In the genomic region with DNA sequence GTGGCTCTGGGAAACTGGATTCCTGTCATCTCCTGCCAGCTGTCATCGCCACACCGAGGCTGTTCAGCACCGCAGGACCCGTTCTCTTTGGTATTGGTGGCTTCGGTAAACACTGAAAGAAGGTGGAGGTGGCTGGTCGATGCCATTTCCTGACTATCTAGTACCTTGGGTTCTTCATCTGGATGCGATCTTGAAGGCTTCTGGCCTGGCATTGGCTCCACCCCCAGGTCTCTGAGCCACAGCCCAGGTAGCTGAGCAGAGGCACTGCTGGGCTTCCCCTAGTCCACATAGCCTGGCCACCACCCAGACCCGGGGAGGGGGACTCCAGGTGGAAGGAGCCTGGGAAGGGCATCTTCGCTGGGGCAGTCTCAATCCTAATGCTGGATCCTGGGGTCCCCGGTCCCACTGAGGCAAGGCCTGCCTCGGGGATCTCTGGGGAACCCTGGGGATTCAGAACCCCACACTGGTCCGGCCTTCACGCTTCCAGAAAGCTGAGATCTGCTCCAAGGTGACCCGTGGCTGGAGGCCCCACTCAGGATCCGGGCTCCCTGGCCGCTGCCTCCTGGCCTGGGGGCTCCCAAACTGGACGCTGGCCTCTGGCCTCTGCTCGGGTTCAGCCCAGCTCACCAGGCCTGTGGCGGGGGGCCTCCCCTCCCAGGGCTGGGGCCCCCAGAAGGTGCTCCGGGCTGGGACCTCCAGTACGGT, we compare ENCODE assay signal across 14 cellular contexts. TPM values are rescaled to one million over a fixed set of nuclear protein-coding genes. Genes with fewer than 3 reads are reported as not detected.
DNase-seq lines count a peak whose midpoint lies in the region; ATAC-seq, FAIRE-seq and TF ChIP-seq lines count a peak whose summit lies in the region.
"Had no signal": no experiment of that assay in that cellular context is flagged by ENCODE, and none has a peak within 500 bp of the region (broad histone marks: within the 10 kb centered on the region; RNA-seq: fewer than 3 reads in every experiment).

No MANE protein-coding gene starts in this region.

- no peak overlapping the region for H3K18ac ChIP-seq in mesenchymal stem cell (ENCODE audit: low read depth in 1 of 2, low read length in 2 of 2)

- H3K27ac Mint-ChIP-seq in activated T-helper 2 cell treated with anti-CD3 and anti-CD28 coated beads, Interferon-gamma antibody, Interleukin-2, Interleukin-4, amounts not matched to agents 10 μg/mL and 5 μg/mL and 100 μg/mL, durations not matched to agents 14 hours and 24 hours and 36 hours, result peak overlapping the region; percentile 21

- peak in 3 of 5 experiments; percentile 32 to 58 (median 52) for DNase-seq in T-helper 2 cell
- no peak for DNase-seq in activated T-helper 2 cell treated with anti-CD3 and anti-CD28 coated beads, Interferon-gamma antibody, Interleukin-2, Interleukin-4, amounts not matched to agents 10 μg/mL and 5 μg/mL and 100 μg/mL, durations not matched to agents 14 hours and 24 hours and 36 hours (ENCODE audit: low spot score)
- DNase-seq in upper lobe of left lung, result peak in 1 of 2 donors; percentile 56
- DNase-seq in mesenchymal stem cell, result no peak
- DNase-seq in GM19239 (ENCODE audit: insufficient read length, low spot score), result no peak
- DNase-seq in GM10266 (ENCODE audit: extremely low spot score), result no peak
- DNase-seq: EL, mammary epithelial cell, retina had no signal

- peak overlapping the region; percentile 45 for H3K4me3 Mint-ChIP-seq in activated T-helper 2 cell treated with anti-CD3 and anti-CD28 coated beads, Interferon-gamma antibody, Interleukin-2, Interleukin-4, amounts not matched to agents 10 μg/mL and 5 μg/mL and 100 μg/mL, durations not matched to agents 14 hours and 24 hours and 36 hours (ENCODE audit: low read depth)

- H4K8ac ChIP-seq in mesenchymal stem cell (ENCODE audit: low read length), result no peak overlapping the region

- H3K79me1 ChIP-seq in mesenchymal stem cell (replicated peaks; ENCODE audit: low read length, poor library complexity, severe bottlenecking), result no peaks in the 10 kb centered on the region

- no peaks in the 10 kb centered on the region for H3K9me3 Mint-ChIP-seq in activated T-helper 2 cell treated with anti-CD3 and anti-CD28 coated beads, Interferon-gamma antibody, Interleukin-2, Interleukin-4, amounts not matched to agents 10 μg/mL and 5 μg/mL and 100 μg/mL, durations not matched to agents 14 hours and 24 hours and 36 hours

- no peak for TF ChIP-seq EP300 in upper lobe of left lung (IDR thresholded peaks at IDR 0.05)

- no peak overlapping the region for H3K14ac ChIP-seq in mesenchymal stem cell (ENCODE audit: low read length in 2 of 2)

- no peaks in the 10 kb centered on the region for H3K27me3 ChIP-seq in mononuclear cell (ENCODE audit: insufficient read depth, low read length)
- no peaks in the 10 kb centered on the region for H3K27me3 ChIP-seq in upper lobe of left lung
- H3K27me3 ChIP-seq in mesenchymal stem cell (ENCODE audit: control insufficient read depth in 1 of 2, insufficient read depth in 1 of 2, low read length in 2 of 2), result peaks cover 4 to 64% of the 10 kb centered on the region in 2 experiments

- H3K4me1 ChIP-seq in mononuclear cell (ENCODE audit: insufficient read depth, low read length) (peaks cover 90% of the 10 kb centered on the region), upper lobe of left lung (no peaks in the 10 kb centered on the region), mesenchymal stem cell (ENCODE audit: control insufficient read depth, insufficient read depth, low read depth, low read length) (no peaks in the 10 kb centered on the region)

- no peak for FAIRE-seq in GM19239 (lab: Jason Lieb, UNC)

- H3K36me3 ChIP-seq in upper lobe of left lung (no peaks in the 10 kb centered on the region), mesenchymal stem cell (ENCODE audit: control insufficient read depth in 1 of 2, insufficient read depth in 2 of 2, low read depth in 1 of 2, low read length in 2 of 2) (no peaks in the 10 kb centered on the region)

- peaks cover 54% of the 10 kb centered on the region for H3K36me3 Mint-ChIP-seq in activated T-helper 2 cell treated with anti-CD3 and anti-CD28 coated beads, Interferon-gamma antibody, Interleukin-2, Interleukin-4, amounts not matched to agents 10 μg/mL and 5 μg/mL and 100 μg/mL, durations not matched to agents 14 hours and 24 hours and 36 hours (ENCODE audit: low read depth)

- intact Hi-C loops in activated T-helper 2 cell treated with anti-CD3 and anti-CD28 coated beads, Interferon-gamma antibody, Interleukin-2, Interleukin-4, amounts not matched to agents 10 μg/mL and 5 μg/mL and 100 μg/mL, durations not matched to agents 14 hours and 24 hours and 36 hours (cut with micrococcal nuclease), result loop anchor here (2.0 kb wide), 1 partner anchor 47 kb away; a partner anchor contains a TSS

- TF ChIP-seq CTCF in upper lobe of left lung (IDR thresholded peaks at IDR 0.05) (no peak), GM10266 (IDR thresholded peaks at IDR 0.05; ENCODE audit: control insufficient read depth, insufficient read depth, low read depth, missing control alignments) (no peak)

- H3K4ac ChIP-seq in mesenchymal stem cell (ENCODE audit: low read depth in 1 of 2, low read length in 2 of 2), result no peak overlapping the region

- H2BK5ac ChIP-seq in mesenchymal stem cell (ENCODE audit: low read depth, low read length, poor library complexity, severe bottlenecking), result no peak overlapping the region

- no peak overlapping the region for H3K9ac ChIP-seq in mesenchymal stem cell (ENCODE audit: low read length)

- no peaks in the 10 kb centered on the region for H3K27me3 Mint-ChIP-seq in activated T-helper 2 cell treated with anti-CD3 and anti-CD28 coated beads, Interferon-gamma antibody, Interleukin-2, Interleukin-4, amounts not matched to agents 10 μg/mL and 5 μg/mL and 100 μg/mL, durations not matched to agents 14 hours and 24 hours and 36 hours (ENCODE audit: low read depth)

- no peak overlapping the region for H3K4me2 ChIP-seq in mesenchymal stem cell (ENCODE audit: low read length, poor library complexity, severe bottlenecking)

- no peak for TF ChIP-seq POLR2A in upper lobe of left lung (IDR thresholded peaks at IDR 0.05)

- peak in 1 of 2 donors; percentile 6 for ATAC-seq in upper lobe of left lung (ENCODE audit: low FRiP score in 2 of 2)

- 81 to 82% methylated on average over 6 to 14 of the region's 21 CpGs for WGBS in upper lobe of left lung, 2 donors
- 90% methylated on average over 20 of the region's 21 CpGs for WGBS in mesenchymal stem cell

- H3K9me3 ChIP-seq in mononuclear cell (ENCODE audit: low read depth, low read length) (no peaks in the 10 kb centered on the region), upper lobe of left lung (no peaks in the 10 kb centered on the region), mesenchymal stem cell (ENCODE audit: control insufficient read depth, low read length) (no peaks in the 10 kb centered on the region)

- peak overlapping the region; percentile 58 to 88 (median 76) for H3K27ac ChIP-seq in upper lobe of left lung
- no peak overlapping the region for H3K27ac ChIP-seq in mesenchymal stem cell (ENCODE audit: low read length, poor library complexity, severe bottlenecking)
- H3K27ac ChIP-seq: coronary artery had no signal

- H2BK12ac ChIP-seq in mesenchymal stem cell (ENCODE audit: low read length in 2 of 2), result no peak overlapping the region

- no peak overlapping the region for H2BK15ac ChIP-seq in mesenchymal stem cell (ENCODE audit: low read depth, poor library complexity, severe bottlenecking)

- H3K23ac ChIP-seq in mesenchymal stem cell (ENCODE audit: low read length in 2 of 2), result no peak overlapping the region

- H2AK5ac ChIP-seq in mesenchymal stem cell (ENCODE audit: low read length, severe bottlenecking), result no peak overlapping the region

- H3K4me3 ChIP-seq in mononuclear cell (ENCODE audit: low read length), result peak overlapping the region; percentile 90
- H3K4me3 ChIP-seq in upper lobe of left lung, result peak overlapping the region in 3 of 4 donors; percentile 46 to 60 (median 47)
- H3K4me3 ChIP-seq in mesenchymal stem cell (ENCODE audit: insufficient read depth in 1 of 2, low read depth in 1 of 2, low read length in 2 of 2), result no peak overlapping the region
- H3K4me3 ChIP-seq: coronary artery had no signal

- H2BK120ac ChIP-seq in mesenchymal stem cell (ENCODE audit: low read depth, low read length), result no peak overlapping the region

- no peak overlapping the region for H4K91ac ChIP-seq in mesenchymal stem cell (ENCODE audit: low read length)

- H2AFZ ChIP-seq in mesenchymal stem cell (ENCODE audit: low read depth, low read length), result no peak overlapping the region

- peaks cover 57% of the 10 kb centered on the region for H3K4me1 Mint-ChIP-seq in activated T-helper 2 cell treated with anti-CD3 and anti-CD28 coated beads, Interferon-gamma antibody, Interleukin-2, Interleukin-4, amounts not matched to agents 10 μg/mL and 5 μg/mL and 100 μg/mL, durations not matched to agents 14 hours and 24 hours and 36 hours (ENCODE audit: low read depth)

RNA-seq across cellular contexts. Expression of a gene that starts 1.8 kb away (rescaled TPM):
- 18.0 and 18.5 TPM in 2 replicates for total RNA-seq in activated T-helper 2 cell treated with anti-CD3 and anti-CD28 coated beads, Interferon-gamma antibody, Interleukin-2, Interleukin-4, amounts not matched to agents 10 μg/mL and 5 μg/mL and 100 μg/mL, durations not matched to agents 14 hours and 24 hours and 36 hours
- 87.9 TPM for total RNA-seq in mononuclear cell
- total RNA-seq in upper lobe of left lung, result 10 to 100 TPM in 3 of 6 donors, 1 to 10 TPM in 3; 2.4 to 17.3 (median 7.5) TPM
- polyA plus RNA-seq in mesenchymal stem cell (2013, experiment 1 of 2), result not detected
- polyA plus RNA-seq in mesenchymal stem cell (2013, experiment 2 of 2), result not detected
- total RNA-seq: glomerular endothelial cell, LHCN-M2, mammary epithelial cell, NCI-H460 had no signal
- polyA plus RNA-seq: mammary epithelial cell had no signal

RNA-seq across cellular contexts. Expression of a gene that starts 34.1 kb away (rescaled TPM):
- not detected in 2 replicates for total RNA-seq in activated T-helper 2 cell treated with anti-CD3 and anti-CD28 coated beads, Interferon-gamma antibody, Interleukin-2, Interleukin-4, amounts not matched to agents 10 μg/mL and 5 μg/mL and 100 μg/mL, durations not matched to agents 14 hours and 24 hours and 36 hours
- total RNA-seq in mononuclear cell (not detected), upper lobe of left lung (under 1 TPM in 1 of 6 donors, not detected in 5; 0.11 TPM)
- not detected for polyA plus RNA-seq in mesenchymal stem cell (2013, experiment 1 of 2)
- polyA plus RNA-seq in mesenchymal stem cell (2013, experiment 2 of 2), result not detected
- total RNA-seq: glomerular endothelial cell, LHCN-M2, mammary epithelial cell, NCI-H460 had no signal
- polyA plus RNA-seq: mammary epithelial cell had no signal

RNA-seq across cellular contexts. Expression of a gene that starts 46.6 kb away (rescaled TPM):
- total RNA-seq in activated T-helper 2 cell treated with anti-CD3 and anti-CD28 coated beads, Interferon-gamma antibody, Interleukin-2, Interleukin-4, amounts not matched to agents 10 μg/mL and 5 μg/mL and 100 μg/mL, durations not matched to agents 14 hours and 24 hours and 36 hours, result 132 and 136 TPM in 2 replicates
- total RNA-seq in mononuclear cell (78.5 TPM), upper lobe of left lung (10 to 100 TPM in 5 of 6 donors, 1 to 10 TPM in 1; 9.1 to 43.5 (median 26.6) TPM)
- 8.5 TPM for polyA plus RNA-seq in mesenchymal stem cell (2013, experiment 1 of 2)
- 8.1 TPM for polyA plus RNA-seq in mesenchymal stem cell (2013, experiment 2 of 2)

Comparison
In these comparisons a context has a peak if more than half of its experiments do, and no peak if none do; other contexts are left out.
1. DNase-seq: peak in T-helper 2 cell (3 of 5); none in activated T-helper 2 cell treated with anti-CD3 and anti-CD28 coated beads, Interferon-gamma antibody, Interleukin-2, Interleukin-4, amounts not matched to agents 10 μg/mL and 5 μg/mL and 100 μg/mL, durations not matched to agents 14 hours and 24 hours and 36 hours (single experiment), mesenchymal stem cell (single experiment), GM19239 (single experiment) and GM10266 (single experiment).
2. H3K4me3 ChIP-seq: peak in mononuclear cell (single experiment) and upper lobe of left lung (3 of 4); none in mesenchymal stem cell (0 of 2).